ENCODE assay signal across 1 cellular context in genomic region chr1:116115476-116115875, GRCh38.
TF ChIP-seq lines count a peak whose summit lies in the region.

No MANE protein-coding gene starts in this region.

TF ChIP-seq in SK-N-SH treated with all-trans-retinoic acid at 6 μM for 48 hours, 23 proteins besides CTCF, POLR2A, EP300 and RAD21 (continued from another document):
- TF ChIP-seq TSHZ2 (CRISPR knock-in tag; IDR thresholded peaks at IDR 0.05), result no peak
- no peak for TF ChIP-seq PPARA (CRISPR knock-in tag; IDR thresholded peaks at IDR 0.05; ENCODE audit: borderline replicate concordance)
- no peak for TF ChIP-seq ZNF70 (CRISPR knock-in tag; IDR thresholded peaks at IDR 0.05)
- no peak for TF ChIP-seq CSRNP3 (CRISPR knock-in tag; IDR thresholded peaks at IDR 0.05)
- TF ChIP-seq GLIS3 (CRISPR knock-in tag; IDR thresholded peaks at IDR 0.05), result no peak
- TF ChIP-seq CREB5 (CRISPR knock-in tag; IDR thresholded peaks at IDR 0.05; ENCODE audit: low read depth), result no peak
- TF ChIP-seq ESRRG (CRISPR knock-in tag; IDR thresholded peaks at IDR 0.05), result no peak
- TF ChIP-seq BACH2 (CRISPR knock-in tag; IDR thresholded peaks at IDR 0.05; ENCODE audit: borderline replicate concordance), result no peak
- TF ChIP-seq CSDC2 (CRISPR knock-in tag; IDR thresholded peaks at IDR 0.05), result no peak
- no peak for TF ChIP-seq PATZ1 (CRISPR knock-in tag; IDR thresholded peaks at IDR 0.05; ENCODE audit: borderline replicate concordance)
- TF ChIP-seq OSR1 (CRISPR knock-in tag; IDR thresholded peaks at IDR 0.05), result no peak
